In genomic region chr6:26345832-26346231, GRCh38 we compare ENCODE assay signal across 1 cellular context.
TF ChIP-seq lines count a peak whose summit lies in the region.

No MANE protein-coding gene starts in this region.

TF ChIP-seq in K562, 482 proteins besides CTCF, POLR2A, EP300 and RAD21:
- TF ChIP-seq ELF2 (CRISPR knock-in tag; IDR thresholded peaks at IDR 0.05), result no peak
- peak; percentile 14 for TF ChIP-seq MEIS2 (IDR thresholded peaks at IDR 0.05; ENCODE audit: partially characterized antibody)
